In the genomic region with DNA sequence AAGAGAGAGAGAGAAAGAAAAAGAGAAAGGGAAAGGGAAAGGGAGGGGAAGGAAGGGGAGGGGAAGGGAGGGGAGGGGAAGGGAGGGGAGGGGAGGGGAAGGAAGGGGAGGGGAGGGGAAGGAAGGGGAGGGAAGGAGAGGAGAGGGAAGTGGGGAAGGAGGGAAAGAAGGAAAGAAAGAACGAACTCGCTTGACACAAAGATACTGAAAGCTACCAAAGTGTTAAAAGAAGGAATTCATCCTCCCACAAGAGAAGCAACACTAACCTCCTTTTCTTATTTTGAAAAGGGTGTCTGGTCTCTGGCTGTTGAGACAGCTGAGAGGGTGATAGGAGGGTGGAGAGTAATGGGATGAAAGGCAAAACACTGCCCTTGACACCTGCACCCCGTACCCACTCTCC, we compare ENCODE assay signal across 21 cellular contexts.
"Had no signal": no experiment of that assay in that cellular context is flagged by ENCODE, and none has a peak within 500 bp of the region (broad histone marks: within the 10 kb centered on the region; RNA-seq: fewer than 3 reads in every experiment).

No MANE protein-coding gene starts in this region.

- H3K9me3 Mint-ChIP-seq: neural crest cell; stimulated activated effector memory CD8-positive, alpha-beta T cell treated with anti-CD3 and anti-CD28 coated beads, Interleukin-12 subunit alpha, Interleukin-12 subunit beta, amount 100 ng/mL, for 72 hours; stimulated activated naive CD8-positive, alpha-beta T cell treated with anti-CD3 and anti-CD28 coated beads, Interleukin-15, Interleukin-2, amounts not matched to agents 100 ng/mL and 50 ng/mL, for 24 hours had no signal

- DNase-seq: naive thymus-derived CD8-positive, alpha-beta T cell; ovary; spleen; stimulated activated naive CD4-positive, alpha-beta T cell had no signal

- H3K27ac ChIP-seq: left lung, lower lobe of right lung, neutrophil, ovary, right atrium auricular region, sigmoid colon, spleen, suprapubic skin, thoracic aorta, tibial artery, upper lobe of right lung had no signal

- H3K4me3 ChIP-seq: left lung, lower lobe of right lung, ovary, right atrium auricular region, sigmoid colon, spleen, suprapubic skin, thoracic aorta, tibial artery, upper lobe of right lung had no signal

- H3K36me3 ChIP-seq: left lung, lower lobe of right lung, neutrophil, ovary, right atrium auricular region, sigmoid colon, spleen, suprapubic skin, thoracic aorta, tibial artery, upper lobe of right lung had no signal

- H3K4me1 Mint-ChIP-seq: naive thymus-derived CD8-positive, alpha-beta T cell; neural crest cell had no signal

- FAIRE-seq: keratinocyte, small intestine, urothelium cell line had no signal

- H3K4me1 ChIP-seq: left lung, lower lobe of right lung, right atrium auricular region, sigmoid colon, suprapubic skin, tibial artery, upper lobe of right lung had no signal

- H3K4me3 Mint-ChIP-seq: naive thymus-derived CD8-positive, alpha-beta T cell; nephron; neural crest cell; stimulated activated effector memory CD8-positive, alpha-beta T cell treated with anti-CD3 and anti-CD28 coated beads, Interleukin-12 subunit alpha, Interleukin-12 subunit beta, amount 100 ng/mL, for 72 hours; stimulated activated naive CD8-positive, alpha-beta T cell treated with anti-CD3 and anti-CD28 coated beads, Interleukin-15, Interleukin-2, amounts not matched to agents 100 ng/mL and 50 ng/mL, for 24 hours had no signal

- ATAC-seq: naive thymus-derived CD8-positive, alpha-beta T cell had no signal

- H3K27ac Mint-ChIP-seq: naive thymus-derived CD8-positive, alpha-beta T cell; nephron; progenitor cell of endocrine pancreas; stimulated activated effector memory CD8-positive, alpha-beta T cell treated with anti-CD3 and anti-CD28 coated beads, Interleukin-12 subunit alpha, Interleukin-12 subunit beta, amount 100 ng/mL, for 72 hours; stimulated activated naive CD8-positive, alpha-beta T cell treated with anti-CD3 and anti-CD28 coated beads, Interleukin-15, Interleukin-2, amounts not matched to agents 100 ng/mL and 50 ng/mL, for 24 hours had no signal

- H3K36me3 Mint-ChIP-seq: naive thymus-derived CD8-positive, alpha-beta T cell; stimulated activated effector memory CD8-positive, alpha-beta T cell treated with anti-CD3 and anti-CD28 coated beads, Interleukin-12 subunit alpha, Interleukin-12 subunit beta, amount 100 ng/mL, for 72 hours had no signal

- H3K27me3 Mint-ChIP-seq: progenitor cell of endocrine pancreas had no signal

- H3K27me3 ChIP-seq: left lung, neutrophil, ovary, right atrium auricular region, upper lobe of right lung had no signal

- H3K9me3 ChIP-seq: left lung, lower lobe of right lung, neutrophil, ovary, sigmoid colon, suprapubic skin, thoracic aorta, upper lobe of right lung had no signal
